Comparison of ENCODE assay signal across 1 cellular context in genomic region chr17:34452769-34453168, GRCh38.
TF ChIP-seq lines count a peak whose summit lies in the region.

No MANE protein-coding gene starts in this region.

TF ChIP-seq in K562, 482 proteins besides CTCF, POLR2A, EP300 and RAD21 (continued from another document):
- TF ChIP-seq, protein P1, sequence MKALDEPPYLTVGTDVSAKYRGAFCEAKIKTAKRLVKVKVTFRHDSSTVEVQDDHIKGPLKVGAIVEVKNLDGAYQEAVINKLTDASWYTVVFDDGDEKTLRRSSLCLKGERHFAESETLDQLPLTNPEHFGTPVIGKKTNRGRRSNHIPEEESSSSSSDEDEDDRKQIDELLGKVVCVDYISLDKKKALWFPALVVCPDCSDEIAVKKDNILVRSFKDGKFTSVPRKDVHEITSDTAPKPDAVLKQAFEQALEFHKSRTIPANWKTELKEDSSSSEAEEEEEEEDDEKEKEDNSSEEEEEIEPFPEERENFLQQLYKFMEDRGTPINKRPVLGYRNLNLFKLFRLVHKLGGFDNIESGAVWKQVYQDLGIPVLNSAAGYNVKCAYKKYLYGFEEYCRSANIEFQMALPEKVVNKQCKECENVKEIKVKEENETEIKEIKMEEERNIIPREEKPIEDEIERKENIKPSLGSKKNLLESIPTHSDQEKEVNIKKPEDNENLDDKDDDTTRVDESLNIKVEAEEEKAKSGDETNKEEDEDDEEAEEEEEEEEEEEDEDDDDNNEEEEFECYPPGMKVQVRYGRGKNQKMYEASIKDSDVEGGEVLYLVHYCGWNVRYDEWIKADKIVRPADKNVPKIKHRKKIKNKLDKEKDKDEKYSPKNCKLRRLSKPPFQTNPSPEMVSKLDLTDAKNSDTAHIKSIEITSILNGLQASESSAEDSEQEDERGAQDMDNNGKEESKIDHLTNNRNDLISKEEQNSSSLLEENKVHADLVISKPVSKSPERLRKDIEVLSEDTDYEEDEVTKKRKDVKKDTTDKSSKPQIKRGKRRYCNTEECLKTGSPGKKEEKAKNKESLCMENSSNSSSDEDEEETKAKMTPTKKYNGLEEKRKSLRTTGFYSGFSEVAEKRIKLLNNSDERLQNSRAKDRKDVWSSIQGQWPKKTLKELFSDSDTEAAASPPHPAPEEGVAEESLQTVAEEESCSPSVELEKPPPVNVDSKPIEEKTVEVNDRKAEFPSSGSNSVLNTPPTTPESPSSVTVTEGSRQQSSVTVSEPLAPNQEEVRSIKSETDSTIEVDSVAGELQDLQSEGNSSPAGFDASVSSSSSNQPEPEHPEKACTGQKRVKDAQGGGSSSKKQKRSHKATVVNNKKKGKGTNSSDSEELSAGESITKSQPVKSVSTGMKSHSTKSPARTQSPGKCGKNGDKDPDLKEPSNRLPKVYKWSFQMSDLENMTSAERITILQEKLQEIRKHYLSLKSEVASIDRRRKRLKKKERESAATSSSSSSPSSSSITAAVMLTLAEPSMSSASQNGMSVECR (CRISPR knock-in tag; IDR thresholded peaks at IDR 0.05), result no peak
- no peak for TF ChIP-seq MED1 (CRISPR knock-in tag; IDR thresholded peaks at IDR 0.05; ENCODE audit: borderline replicate concordance)
- TF ChIP-seq HOXB6 (CRISPR knock-in tag; IDR thresholded peaks at IDR 0.05; ENCODE audit: borderline replicate concordance), result no peak
